ENCODE assay signal across 16 cellular contexts in genomic region chr9:35834260-35835215, GRCh38. TPM values are rescaled to one million over a fixed set of nuclear protein-coding genes. Genes with fewer than 3 reads are reported as not detected.
A peak's percentile ranks its signal among the peaks of the same experiment; 100 is the strongest.
DNase-seq lines count a peak whose midpoint lies in the region; ATAC-seq, FAIRE-seq and TF ChIP-seq lines count a peak whose summit lies in the region.
"Had no signal": no experiment of that assay in that cellular context is flagged by ENCODE, and none has a peak within 500 bp of the region (broad histone marks: within the 10 kb centered on the region; RNA-seq: fewer than 3 reads in every experiment).

No MANE protein-coding gene starts in this region.

- no peak for DNase-seq in Calu3
- no peak for DNase-seq in hepatocyte (ENCODE audit: low spot score)
- no peak for DNase-seq in gastrocnemius medialis
- DNase-seq in activated naive CD8-positive, alpha-beta T cell treated with anti-CD3 and anti-CD28 coated beads, Interleukin-2, amount 50 U/mL, for 24 hours, result no peak
- DNase-seq in RCC 7860 (ENCODE audit: low spot score), result no peak
- no peak for DNase-seq in SIG-M5 (lab: John Stamatoyannopoulos, UW)
- DNase-seq: activated gamma-delta T cell; effector CD8-positive, alpha-beta T cell; NCI-H1092 treated with DMSO at 0.1 percent for 48 hours; NCI-H2227 treated with DMSO at 0.1 percent for 48 hours; SK-N-SH had no signal

- in situ Hi-C loops in gastrocnemius medialis (cut with MboI; ENCODE audit: low sequenced_read_pairs in 4 of 4), result no loop called here

- no peak for FAIRE-seq in RCC 7860 (lab: Jason Lieb, UNC)

- H3K4me3 ChIP-seq in OCI-LY3 (ENCODE audit: low read length), result peak overlapping the region; percentile 42
- no peak overlapping the region for H3K4me3 ChIP-seq in hepatocyte
- H3K4me3 ChIP-seq in gastrocnemius medialis, result no peak overlapping the region

- no peak overlapping the region for H3K4me3 Mint-ChIP-seq in Calu3 (ENCODE audit: low read depth, unreplicated experiment)
- H3K4me3 Mint-ChIP-seq in activated naive CD8-positive, alpha-beta T cell treated with anti-CD3 and anti-CD28 coated beads, Interleukin-2, amount 50 U/mL, for 24 hours, result no peak overlapping the region

- TF ChIP-seq CTCF in Calu3 (IDR thresholded peaks at IDR 0.05; ENCODE audit: unreplicated experiment) (no peak), OCI-LY3 (IDR thresholded peaks at IDR 0.05; ENCODE audit: low read depth, low read length) (no peak), hepatocyte (IDR thresholded peaks at IDR 0.05; ENCODE audit: poor library complexity) (no peak), gastrocnemius medialis (IDR thresholded peaks at IDR 0.05 in 4 of 5, conservative IDR thresholded peaks at IDR 0.05 in 1 of 5) (no peak)

- CTCF ChIA-PET in Calu3 (lab: Charles Lee), result interaction anchor here (0.7 kb wide), 1 partner anchor 237 kb away, joined by 4 read pairs; no protein-coding TSS in a partner anchor

- H3K9me2 ChIP-seq in hepatocyte (replicated peaks; ENCODE audit: insufficient read depth), result no peaks in the 10 kb centered on the region
- H3K9me2 ChIP-seq: SK-N-SH had no signal

- H3K79me2 ChIP-seq in OCI-LY3 (ENCODE audit: low read length) (0 out of 2 replicates have a peak, but pooled peaks cover 3% of the 10 kb centered on the region), hepatocyte (peaks cover 31% of the 10 kb centered on the region)

- H3K9me3 Mint-ChIP-seq in Calu3 (ENCODE audit: low read depth, unreplicated experiment), result no peaks in the 10 kb centered on the region
- no peaks in the 10 kb centered on the region for H3K9me3 Mint-ChIP-seq in activated naive CD8-positive, alpha-beta T cell treated with anti-CD3 and anti-CD28 coated beads, Interleukin-2, amount 50 U/mL, for 24 hours

- H3K9ac ChIP-seq in OCI-LY3 (ENCODE audit: low read length), result peak overlapping the region; percentile 44; the same call in 1 of the 2 replicates
- H3K9ac ChIP-seq: SK-N-SH had no signal

- H3K4me2 ChIP-seq in OCI-LY3 (ENCODE audit: low read length) (peak overlapping the region; percentile 68), hepatocyte (peak overlapping the region; percentile 61)
- H3K4me2 ChIP-seq: SK-N-SH had no signal

- intact Hi-C loops in Calu3 (cut with micrococcal nuclease; ENCODE audit: unreplicated experiment), result no loop called here
- intact Hi-C loops in gastrocnemius medialis (cut with DNase I; ENCODE audit: low total_unique reads), result no loop called here

- H3K4me1 ChIP-seq in OCI-LY3 (ENCODE audit: low read length), result peaks cover 38% of the 10 kb centered on the region
- peaks cover 51% of the 10 kb centered on the region for H3K4me1 ChIP-seq in hepatocyte (ENCODE audit: insufficient read depth)
- H3K4me1 ChIP-seq in gastrocnemius medialis, result peaks cover 42 to 64% of the 10 kb centered on the region in 2 donors

- H2AFZ ChIP-seq in OCI-LY3 (ENCODE audit: low read depth, low read length) (no peak overlapping the region), hepatocyte (no peak overlapping the region)

- H3K27me3 ChIP-seq in OCI-LY3 (ENCODE audit: low read depth, low read length) (no peaks in the 10 kb centered on the region), hepatocyte (no peaks in the 10 kb centered on the region), gastrocnemius medialis (no peaks in the 10 kb centered on the region)

- peaks cover 10% of the 10 kb centered on the region for H3K27me3 Mint-ChIP-seq in Calu3 (ENCODE audit: unreplicated experiment)
- no peaks in the 10 kb centered on the region for H3K27me3 Mint-ChIP-seq in activated naive CD8-positive, alpha-beta T cell treated with anti-CD3 and anti-CD28 coated beads, Interleukin-2, amount 50 U/mL, for 24 hours

- peaks cover 11% of the 10 kb centered on the region for H3K36me3 ChIP-seq in OCI-LY3 (replicated peaks; ENCODE audit: low read depth, low read length)
- no peaks in the 10 kb centered on the region for H3K36me3 ChIP-seq in hepatocyte (replicated peaks; ENCODE audit: insufficient read depth, low read depth)
- H3K36me3 ChIP-seq in gastrocnemius medialis, result no peaks in the 10 kb centered on the region

- peak overlapping the region; percentile 58 for H3K27ac Mint-ChIP-seq in Calu3 (ENCODE audit: unreplicated experiment)
- H3K27ac Mint-ChIP-seq in activated naive CD8-positive, alpha-beta T cell treated with anti-CD3 and anti-CD28 coated beads, Interleukin-2, amount 50 U/mL, for 24 hours, result no peak overlapping the region

- BruUV-seq in Calu3 (replicated peaks; lab: Mats Ljungman, UMichigan), result no TSS peak

- peaks cover 24% of the 10 kb centered on the region for H3K4me1 Mint-ChIP-seq in Calu3 (ENCODE audit: low read depth, unreplicated experiment)
- peaks cover 10% of the 10 kb centered on the region for H3K4me1 Mint-ChIP-seq in activated naive CD8-positive, alpha-beta T cell treated with anti-CD3 and anti-CD28 coated beads, Interleukin-2, amount 50 U/mL, for 24 hours

- ATAC-seq in gastrocnemius medialis (peak in 1 of 2 donors; percentile 29), GM18502 (IDR thresholded peaks at IDR 0.05; ENCODE audit: poor library complexity, unreplicated experiment) (no peak)
- ATAC-seq in activated naive CD8-positive, alpha-beta T cell treated with anti-CD3 and anti-CD28 coated beads, Interleukin-2, amount 50 U/mL, for 24 hours, result no peak

- TF ChIP-seq POLR2A in gastrocnemius medialis (IDR thresholded peaks at IDR 0.05), result no peak

- WGBS in hepatocyte (ENCODE audit: low lambda C conversion rate, missing lambda C conversion rate), result 94% methylated on average over 14 of the region's 14 CpGs

- no peaks in the 10 kb centered on the region for H4K20me1 ChIP-seq in OCI-LY3 (ENCODE audit: insufficient read depth, low read length)
- H4K20me1 ChIP-seq in hepatocyte (ENCODE audit: insufficient read depth, poor library complexity, severe bottlenecking), result no peaks in the 10 kb centered on the region

- no peaks in the 10 kb centered on the region for H3K9me3 ChIP-seq in OCI-LY3 (ENCODE audit: insufficient read depth, low read length)
- no peaks in the 10 kb centered on the region for H3K9me3 ChIP-seq in hepatocyte (ENCODE audit: low read depth)
- no peaks in the 10 kb centered on the region for H3K9me3 ChIP-seq in gastrocnemius medialis
- H3K9me3 ChIP-seq: SK-N-SH had no signal

- H3K36me3 Mint-ChIP-seq in Calu3 (ENCODE audit: insufficient read depth, unreplicated experiment), result peaks cover 5% of the 10 kb centered on the region
- H3K36me3 Mint-ChIP-seq in activated naive CD8-positive, alpha-beta T cell treated with anti-CD3 and anti-CD28 coated beads, Interleukin-2, amount 50 U/mL, for 24 hours (ENCODE audit: low read depth), result no peaks in the 10 kb centered on the region

- H3K27ac ChIP-seq in OCI-LY3 (ENCODE audit: low read length) (peak overlapping the region; percentile 44), hepatocyte (peak overlapping the region; percentile 95), gastrocnemius medialis (peak overlapping the region; percentile 59 to 75 (median 66))

RNA-seq across cellular contexts. Expression of gene TMEM8B, which starts 5.5 kb away (rescaled TPM):
- total RNA-seq in Calu3 (2022) (2.5 and 3.7 TPM in 2 replicates), hepatocyte (7.5 and 12.3 TPM in 2 replicates), gastrocnemius medialis (1 to 10 TPM; 1.9 to 6.4 (median 6.1) TPM)
- 13.4 and 14.6 TPM in 2 replicates for polyA plus RNA-seq in hepatocyte

RNA-seq across cellular contexts. Expression of gene FAM221B, which starts 6.0 kb away (rescaled TPM):
- total RNA-seq in Calu3 (2022) (not detected in 2 replicates), hepatocyte (not detected in 2 replicates), gastrocnemius medialis (not detected)
- 0.26 TPM in 1 of 2 replicates, not detected in the other for polyA plus RNA-seq in hepatocyte
- total RNA-seq: omental fat pad, subcutaneous adipose tissue had no signal
- polyA plus RNA-seq: BJ, SK-N-SH had no signal

RNA-seq across cellular contexts. Expression of gene HINT2, which starts 19.7 kb away (rescaled TPM):
- total RNA-seq in Calu3 (2022), result 33.9 and 39.7 TPM in 2 replicates
- 31.9 and 45.7 TPM in 2 replicates for total RNA-seq in hepatocyte
- polyA plus RNA-seq in hepatocyte, result 81.4 and 87.3 TPM in 2 replicates
- 10 to 100 TPM in 3 of 4 donors, 1 to 10 TPM in 1; 4.5 to 26.7 (median 22.0) TPM for total RNA-seq in gastrocnemius medialis

RNA-seq across cellular contexts. Expression of gene SPAG8, which starts 22.5 kb away (rescaled TPM):
- 0.97 and 1.2 TPM in 2 replicates for total RNA-seq in Calu3 (2022)
- total RNA-seq in hepatocyte, result 0.10 and 1.4 TPM in 2 replicates
- 0.55 and 0.63 TPM in 2 replicates for polyA plus RNA-seq in hepatocyte
- total RNA-seq in gastrocnemius medialis, result under 1 TPM in 2 of 4 donors, not detected in 2; 0.53 to 0.61 TPM

RNA-seq across cellular contexts. Expression of gene OR13J1, which starts 35.7 kb away (rescaled TPM):
- total RNA-seq in Calu3 (2022) (not detected in 2 replicates), hepatocyte (not detected in 2 replicates), gastrocnemius medialis (not detected)
- polyA plus RNA-seq in hepatocyte, result not detected in 2 replicates
- total RNA-seq: omental fat pad, subcutaneous adipose tissue had no signal
- polyA plus RNA-seq: BJ, SK-N-SH had no signal

Comparison
In these comparisons a context has a peak if more than half of its experiments do, and no peak if none do; other contexts are left out.
1. H3K27ac ChIP-seq: peak in every context shown above with its lines; median percentile 95 in hepatocyte; 66 in gastrocnemius medialis; 44 in OCI-LY3.